Comparison of ENCODE assay signal across 11 cellular contexts in genomic region chr9:129898205-129898604, GRCh38.
DNase-seq lines count a peak whose midpoint lies in the region; ATAC-seq, FAIRE-seq and TF ChIP-seq lines count a peak whose summit lies in the region.
"Had no signal": no experiment of that assay in that cellular context is flagged by ENCODE, and none has a peak within 500 bp of the region (broad histone marks: within the 10 kb centered on the region; RNA-seq: fewer than 3 reads in every experiment).

No MANE protein-coding gene starts in this region.

- no peaks in the 10 kb centered on the region for H3K27me3 ChIP-seq in CD4-positive, alpha-beta memory T cell (ENCODE audit: insufficient read depth, low read length)
- no peaks in the 10 kb centered on the region for H3K27me3 ChIP-seq in astrocyte (ENCODE audit: insufficient read depth, low read length)

- POLR2A ChIA-PET in CD4-positive, alpha-beta memory T cell (lab: Charles Lee; ENCODE audit: partially characterized antibody) = interaction anchor here (0.7 to 2.6 kb wide), 7 partner anchors 10 to 91 kb away, joined by 3 to 17 read pairs (median 4); partner anchors contain the start of gene C9orf78

- no peak overlapping the region for H3K27ac ChIP-seq in CD4-positive, alpha-beta memory T cell (ENCODE audit: low read depth, low read length)
- H3K27ac ChIP-seq in astrocyte (ENCODE audit: low read depth, low read length) = no peak overlapping the region
- H3K27ac ChIP-seq: thoracic aorta had no signal

- H3K36me3 Mint-ChIP-seq in CD4-positive, alpha-beta memory T cell = peaks cover 63 to 84% of the 10 kb centered on the region in 2 donors
- peaks cover 40% of the 10 kb centered on the region for H3K36me3 Mint-ChIP-seq in astrocyte (ENCODE audit: low read depth, unreplicated experiment)
- peaks cover 47% of the 10 kb centered on the region for H3K36me3 Mint-ChIP-seq in memory B cell

- H3K4me2 ChIP-seq in astrocyte (ENCODE audit: low read length) = no peak overlapping the region

- peaks cover 40% of the 10 kb centered on the region for H3K4me1 ChIP-seq in CD4-positive, alpha-beta memory T cell (ENCODE audit: insufficient read depth, low read length)
- no peaks in the 10 kb centered on the region for H3K4me1 ChIP-seq in astrocyte (ENCODE audit: insufficient read depth, low read length)

- H3K9ac ChIP-seq in astrocyte (ENCODE audit: low read length) = no peak overlapping the region

- H3K4me3 Mint-ChIP-seq in CD4-positive, alpha-beta memory T cell = peak overlapping the region in 2 of 8 donors; percentile 25 to 32
- no peak overlapping the region for H3K4me3 Mint-ChIP-seq in astrocyte (ENCODE audit: unreplicated experiment)
- no peak overlapping the region for H3K4me3 Mint-ChIP-seq in memory B cell

- H3K9me3 ChIP-seq in CD4-positive, alpha-beta memory T cell (ENCODE audit: control insufficient read depth in 1 of 2, low read length in 2 of 2) = no peaks in the 10 kb centered on the region
- H3K9me3 ChIP-seq in astrocyte (ENCODE audit: insufficient read depth, low read depth, low read length) = no peaks in the 10 kb centered on the region
- H3K9me3 ChIP-seq: thoracic aorta had no signal

- H2AFZ ChIP-seq in astrocyte (ENCODE audit: low read depth, low read length) = no peak overlapping the region

- CTCF ChIA-PET in CD4-positive, alpha-beta memory T cell (lab: Charles Lee; ENCODE audit: partially characterized antibody) = interaction anchor here (1.1 to 2.1 kb wide), 3 partner anchors 12 to 201 kb away, joined by 3 to 10 read pairs (median 5); no protein-coding TSS in a partner anchor

- peaks cover 48% of the 10 kb centered on the region for H3K36me3 ChIP-seq in CD4-positive, alpha-beta memory T cell (ENCODE audit: insufficient read depth, low read length)
- H3K36me3 ChIP-seq in astrocyte (ENCODE audit: insufficient read depth, low read length) = peaks cover 3% of the 10 kb centered on the region

- FAIRE-seq in astrocyte (lab: Jason Lieb, UNC) = no peak

- DNase-seq in CD4-positive, alpha-beta memory T cell = peak in 1 of 5 donors; percentile 12
- peak; percentile 17 for DNase-seq in HCEC 1CT
- no peak for DNase-seq in astrocyte (ENCODE audit: low read depth)
- DNase-seq in memory B cell (ENCODE audit: low spot score in 2 of 2) = no peak
- DNase-seq in activated CD8-positive, alpha-beta memory T cell treated with anti-CD3 and anti-CD28 coated beads for 24 hours = no peak
- no peak for DNase-seq in cortex of kidney (lab: John Stamatoyannopoulos, UW)
- DNase-seq: caudate nucleus, NCI-H1417 treated with DMSO at 0.1 percent for 48 hours had no signal

- H3K9me3 Mint-ChIP-seq in CD4-positive, alpha-beta memory T cell = peaks cover 0 to 1% (median 0%) of the 10 kb centered on the region in 8 donors
- H3K9me3 Mint-ChIP-seq in astrocyte (ENCODE audit: unreplicated experiment) (peaks cover 3% of the 10 kb centered on the region), memory B cell (no peaks in the 10 kb centered on the region)

- no peak overlapping the region for H3K4me3 ChIP-seq in CD4-positive, alpha-beta memory T cell (ENCODE audit: low read length in 2 of 2)
- no peak overlapping the region for H3K4me3 ChIP-seq in astrocyte (ENCODE audit: insufficient read depth, low read depth, low read length)
- H3K4me3 ChIP-seq: thoracic aorta had no signal

- no peak for TF ChIP-seq CTCF in astrocyte (IDR thresholded peaks at IDR 0.05; ENCODE audit: insufficient read depth, low read depth, low read length)

- ATAC-seq in memory B cell (ENCODE audit: low read depth) = no peak
- ATAC-seq in HG02759 (IDR thresholded peaks at IDR 0.05; ENCODE audit: unreplicated experiment) = no peak
- ATAC-seq: Panc1 had no signal

- peaks cover 29 to 62% (median 44%) of the 10 kb centered on the region in 4 donors for H3K4me1 Mint-ChIP-seq in CD4-positive, alpha-beta memory T cell
- H3K4me1 Mint-ChIP-seq in astrocyte (ENCODE audit: low read depth, unreplicated experiment) (no peaks in the 10 kb centered on the region), memory B cell (peaks cover 37% of the 10 kb centered on the region)

- H3K79me2 ChIP-seq in astrocyte (ENCODE audit: insufficient read depth, low read length) = no peaks in the 10 kb centered on the region

- H3K27ac Mint-ChIP-seq in CD4-positive, alpha-beta memory T cell = peak overlapping the region; percentile 48 to 94 (median 89)
- H3K27ac Mint-ChIP-seq in astrocyte (ENCODE audit: unreplicated experiment) (peak overlapping the region; percentile 47), memory B cell (peak overlapping the region; percentile 86)

- H4K20me1 ChIP-seq in astrocyte (ENCODE audit: insufficient read depth, low read length) = no peaks in the 10 kb centered on the region

- intact Hi-C loops in CD4-positive, alpha-beta memory T cell (cut with micrococcal nuclease) = no loop called here

- no peaks in the 10 kb centered on the region for H3K27me3 Mint-ChIP-seq in CD4-positive, alpha-beta memory T cell
- no peaks in the 10 kb centered on the region for H3K27me3 Mint-ChIP-seq in astrocyte (ENCODE audit: low read depth, unreplicated experiment)
- H3K27me3 Mint-ChIP-seq in memory B cell = no peaks in the 10 kb centered on the region
